In the genomic region with DNA sequence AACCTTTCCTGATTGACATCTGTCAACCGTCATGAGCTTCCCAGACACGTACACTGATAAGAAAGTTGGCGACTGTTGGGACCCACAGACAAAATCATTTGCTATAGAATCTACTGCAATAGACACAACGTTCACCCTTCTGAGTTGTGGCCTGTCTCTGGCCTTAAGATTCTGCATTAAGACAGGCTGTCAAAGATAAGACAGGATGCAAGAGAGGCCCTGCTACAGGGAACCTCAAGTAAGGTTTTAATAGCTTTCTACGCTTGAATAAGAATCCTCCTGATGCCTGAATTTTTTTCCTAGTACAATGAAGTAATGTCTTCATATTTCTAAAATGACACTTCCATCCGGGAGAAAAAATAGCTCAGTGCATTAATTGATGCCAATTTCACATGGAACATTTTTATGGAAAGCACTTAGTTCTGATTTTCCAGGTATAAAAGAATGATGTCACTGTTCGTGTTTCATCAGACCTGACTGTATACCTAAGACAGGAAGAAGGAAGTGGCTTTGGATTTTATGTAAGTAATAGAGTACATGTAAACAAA, we compare ENCODE assay signal across 17 cellular contexts.
DNase-seq lines count a peak whose midpoint lies in the region; ATAC-seq and TF ChIP-seq lines count a peak whose summit lies in the region.
"Had no signal": no experiment of that assay in that cellular context is flagged by ENCODE, and none has a peak within 500 bp of the region (broad histone marks: within the 10 kb centered on the region; RNA-seq: fewer than 3 reads in every experiment).

No MANE protein-coding gene starts in this region.

- no peaks in the 10 kb centered on the region for H3K9me3 ChIP-seq in HEK293 (ENCODE audit: control insufficient read depth, insufficient read depth, low read depth, low read length)
- H3K9me3 ChIP-seq: SJSA1 had no signal

- ATAC-seq in HG02588 (IDR thresholded peaks at IDR 0.05; ENCODE audit: unreplicated experiment): no peak
- no peak for ATAC-seq in HG03520 (IDR thresholded peaks at IDR 0.05; ENCODE audit: unreplicated experiment)
- no peak for ATAC-seq in GM21717 (IDR thresholded peaks at IDR 0.05; ENCODE audit: unreplicated experiment)

- CTCF ChIA-PET in HEK293 (lab: Yijun Ruan, JAX): interaction anchor here (0.6 kb wide), 1 partner anchor 145 kb away, joined by 3 read pairs; no protein-coding TSS in a partner anchor

- DNase-seq in DMS153 (lab: John Stamatoyannopoulos, UW) (peak; percentile 91), amniotic epithelial cell (ENCODE audit: low read depth) (peak; percentile 68), mesothelial cell of epicardium (ENCODE audit: low spot score in 2 of 2, unreplicated experiment in 2 of 2) (no peak), NCI-H345 (lab: John Stamatoyannopoulos, UW) (no peak)
- DNase-seq: CD8-positive, alpha-beta memory T cell; HCEC 1CT; KBM-7; NCI-H1048; NCI-H526; SW 1271 had no signal

- no peak overlapping the region for H3K27ac ChIP-seq in HEK293 (ENCODE audit: extremely low read depth, low read depth, low read length)
- H3K27ac ChIP-seq: RWPE1, SJSA1 had no signal

- H3K4me3 Mint-ChIP-seq in mesothelial cell of epicardium: no peak overlapping the region
- H3K4me3 Mint-ChIP-seq: B cell; CD8-positive, alpha-beta memory T cell had no signal

- peak overlapping the region; percentile 70 for H3K27ac Mint-ChIP-seq in mesothelial cell of epicardium
- H3K27ac Mint-ChIP-seq: B cell; CD8-positive, alpha-beta memory T cell had no signal

- POLR2A ChIA-PET in HEK293 (lab: Yijun Ruan, JAX): no interaction called here

- no peaks in the 10 kb centered on the region for H3K9me3 Mint-ChIP-seq in mesothelial cell of epicardium

- no peak for TF ChIP-seq CTCF in HEK293 (tag by site-specific recombination; IDR thresholded peaks at IDR 0.05)
- no peak for TF ChIP-seq CTCF in mesothelial cell of epicardium (IDR thresholded peaks at IDR 0.05; ENCODE audit: unreplicated experiment)

- no peaks in the 10 kb centered on the region for H3K27me3 Mint-ChIP-seq in mesothelial cell of epicardium (ENCODE audit: low read depth)
- H3K27me3 Mint-ChIP-seq: B cell; CD8-positive, alpha-beta memory T cell had no signal

- no peak overlapping the region for H3K4me3 ChIP-seq in HEK293 (ENCODE audit: low read depth, low read length)
- H3K4me3 ChIP-seq: SJSA1 had no signal

- no peaks in the 10 kb centered on the region for H3K36me3 Mint-ChIP-seq in mesothelial cell of epicardium
- H3K36me3 Mint-ChIP-seq: CD8-positive, alpha-beta memory T cell had no signal

- no peaks in the 10 kb centered on the region for H3K4me1 ChIP-seq in HEK293 (ENCODE audit: control insufficient read depth, insufficient read depth, low read length)

- H3K36me3 ChIP-seq in HEK293 (ENCODE audit: control insufficient read depth in 2 of 2, insufficient read depth in 1 of 2, low read length in 2 of 2): no peaks in the 10 kb centered on the region
- H3K36me3 ChIP-seq: SJSA1 had no signal

- H3K4me1 Mint-ChIP-seq in mesothelial cell of epicardium: peaks cover 23% of the 10 kb centered on the region
- H3K4me1 Mint-ChIP-seq: B cell; CD8-positive, alpha-beta memory T cell had no signal

TF ChIP-seq in HEK293, 187 proteins besides CTCF, POLR2A, EP300 and RAD21:
- TF ChIP-seq, protein P1, sequence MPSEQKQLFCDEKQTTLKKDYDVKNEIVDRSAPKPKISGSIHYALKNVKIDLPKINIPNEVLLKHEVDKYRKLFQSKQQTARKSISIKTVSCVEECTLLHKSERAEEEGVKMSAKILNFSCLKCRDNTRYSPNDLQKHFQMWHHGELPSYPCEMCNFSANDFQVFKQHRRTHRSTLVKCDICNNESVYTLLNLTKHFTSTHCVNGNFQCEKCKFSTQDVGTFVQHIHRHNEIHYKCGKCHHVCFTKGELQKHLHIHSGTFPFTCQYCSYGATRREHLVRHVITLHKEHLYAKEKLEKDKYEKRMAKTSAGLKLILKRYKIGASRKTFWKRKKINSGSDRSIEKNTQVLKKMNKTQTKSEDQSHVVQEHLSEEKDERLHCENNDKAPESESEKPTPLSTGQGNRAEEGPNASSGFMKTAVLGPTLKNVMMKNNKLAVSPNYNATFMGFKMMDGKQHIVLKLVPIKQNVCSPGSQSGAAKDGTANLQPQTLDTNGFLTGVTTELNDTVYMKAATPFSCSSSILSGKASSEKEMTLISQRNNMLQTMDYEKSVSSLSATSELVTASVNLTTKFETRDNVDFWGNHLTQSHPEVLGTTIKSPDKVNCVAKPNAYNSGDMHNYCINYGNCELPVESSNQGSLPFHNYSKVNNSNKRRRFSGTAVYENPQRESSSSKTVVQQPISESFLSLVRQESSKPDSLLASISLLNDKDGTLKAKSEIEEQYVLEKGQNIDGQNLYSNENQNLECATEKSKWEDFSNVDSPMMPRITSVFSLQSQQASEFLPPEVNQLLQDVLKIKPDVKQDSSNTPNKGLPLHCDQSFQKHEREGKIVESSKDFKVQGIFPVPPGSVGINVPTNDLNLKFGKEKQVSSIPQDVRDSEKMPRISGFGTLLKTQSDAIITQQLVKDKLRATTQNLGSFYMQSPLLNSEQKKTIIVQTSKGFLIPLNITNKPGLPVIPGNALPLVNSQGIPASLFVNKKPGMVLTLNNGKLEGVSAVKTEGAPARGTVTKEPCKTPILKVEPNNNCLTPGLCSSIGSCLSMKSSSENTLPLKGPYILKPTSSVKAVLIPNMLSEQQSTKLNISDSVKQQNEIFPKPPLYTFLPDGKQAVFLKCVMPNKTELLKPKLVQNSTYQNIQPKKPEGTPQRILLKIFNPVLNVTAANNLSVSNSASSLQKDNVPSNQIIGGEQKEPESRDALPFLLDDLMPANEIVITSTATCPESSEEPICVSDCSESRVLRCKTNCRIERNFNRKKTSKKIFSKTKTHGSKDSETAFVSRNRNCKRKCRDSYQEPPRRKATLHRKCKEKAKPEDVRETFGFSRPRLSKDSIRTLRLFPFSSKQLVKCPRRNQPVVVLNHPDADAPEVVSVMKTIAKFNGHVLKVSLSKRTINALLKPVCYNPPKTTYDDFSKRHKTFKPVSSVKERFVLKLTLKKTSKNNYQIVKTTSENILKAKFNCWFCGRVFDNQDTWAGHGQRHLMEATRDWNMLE (tag by site-specific recombination; conservative IDR thresholded peaks at IDR 0.05; ENCODE audit: low read depth): no peak
- no peak for TF ChIP-seq GLI4 (tag by site-specific recombination; IDR thresholded peaks at IDR 0.05)
- TF ChIP-seq, protein P2, sequence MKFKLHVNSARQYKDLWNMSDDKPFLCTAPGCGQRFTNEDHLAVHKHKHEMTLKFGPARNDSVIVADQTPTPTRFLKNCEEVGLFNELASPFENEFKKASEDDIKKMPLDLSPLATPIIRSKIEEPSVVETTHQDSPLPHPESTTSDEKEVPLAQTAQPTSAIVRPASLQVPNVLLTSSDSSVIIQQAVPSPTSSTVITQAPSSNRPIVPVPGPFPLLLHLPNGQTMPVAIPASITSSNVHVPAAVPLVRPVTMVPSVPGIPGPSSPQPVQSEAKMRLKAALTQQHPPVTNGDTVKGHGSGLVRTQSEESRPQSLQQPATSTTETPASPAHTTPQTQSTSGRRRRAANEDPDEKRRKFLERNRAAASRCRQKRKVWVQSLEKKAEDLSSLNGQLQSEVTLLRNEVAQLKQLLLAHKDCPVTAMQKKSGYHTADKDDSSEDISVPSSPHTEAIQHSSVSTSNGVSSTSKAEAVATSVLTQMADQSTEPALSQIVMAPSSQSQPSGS (tag by site-specific recombination; IDR thresholded peaks at IDR 0.05; ENCODE audit: low read depth): peak; percentile 29; the same call in 1 of the 2 replicates

Comparison
In these comparisons a context has a peak if more than half of its experiments do, and no peak if none do; other contexts are left out.
1. DNase-seq: peak in DMS153 (single experiment) and amniotic epithelial cell (single experiment); none in mesothelial cell of epicardium (0 of 2) and NCI-H345 (single experiment).